In the genomic region with DNA sequence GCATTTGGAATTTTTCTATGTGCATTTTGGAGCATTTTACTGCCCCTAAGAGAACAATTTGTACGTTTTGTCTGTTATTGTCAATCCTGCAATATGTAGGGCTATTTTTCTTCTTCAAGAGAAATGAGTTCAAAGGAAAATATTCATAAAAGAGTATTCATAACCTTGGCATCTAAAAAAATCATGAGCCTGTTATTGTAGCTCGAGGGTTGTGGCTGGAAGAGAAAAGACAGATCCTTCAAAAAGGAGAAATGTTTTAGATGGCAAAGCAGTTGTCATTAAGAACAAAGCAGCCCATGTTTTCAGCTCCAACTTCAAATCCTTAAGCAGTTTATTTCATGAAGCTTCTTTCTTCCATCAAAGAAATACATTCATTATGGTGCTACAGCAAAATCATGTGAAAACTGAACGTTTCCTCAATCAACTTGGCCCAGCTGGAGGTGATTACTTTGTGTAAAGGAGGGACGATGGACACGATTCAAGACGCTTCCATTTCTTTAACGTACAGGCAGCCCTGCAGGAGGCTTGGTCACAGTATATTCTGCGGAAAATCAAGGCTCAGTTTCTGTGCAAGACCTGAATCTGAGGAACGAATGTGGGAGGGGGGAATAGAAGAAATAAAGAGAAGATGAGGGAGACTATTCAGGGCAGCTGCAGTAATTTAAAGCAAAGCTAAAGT, we compare ENCODE assay signal across 9 cellular contexts. TPM values are rescaled to one million over a fixed set of nuclear protein-coding genes. Genes with fewer than 3 reads are reported as not detected.
A peak's percentile ranks its signal among the peaks of the same experiment; 100 is the strongest.
DNase-seq lines count a peak whose midpoint lies in the region; ATAC-seq and TF ChIP-seq lines count a peak whose summit lies in the region.
"Had no signal": no experiment of that assay in that cellular context is flagged by ENCODE, and none has a peak within 500 bp of the region (broad histone marks: within the 10 kb centered on the region; RNA-seq: fewer than 3 reads in every experiment).

No MANE protein-coding gene starts in this region.

- H3K9me3 Mint-ChIP-seq in activated T-cell treated with anti-CD3 and anti-CD28 coated beads, Interleukin-2, amount 50 U/mL, for 24 hours: no peaks in the 10 kb centered on the region
- no peaks in the 10 kb centered on the region for H3K9me3 Mint-ChIP-seq in activated CD8-positive, alpha-beta T cell treated with anti-CD3 and anti-CD28 coated beads for 36 hours

- H3K27ac Mint-ChIP-seq in activated T-cell treated with anti-CD3 and anti-CD28 coated beads, Interleukin-2, amount 50 U/mL, for 24 hours: peak overlapping the region; percentile 69
- no peak overlapping the region for H3K27ac Mint-ChIP-seq in activated CD8-positive, alpha-beta T cell treated with anti-CD3 and anti-CD28 coated beads for 36 hours

- H3K36me3 Mint-ChIP-seq in activated T-cell treated with anti-CD3 and anti-CD28 coated beads, Interleukin-2, amount 50 U/mL, for 24 hours (ENCODE audit: low read depth): no peaks in the 10 kb centered on the region
- H3K36me3 Mint-ChIP-seq in activated CD8-positive, alpha-beta T cell treated with anti-CD3 and anti-CD28 coated beads for 36 hours (ENCODE audit: low read depth): no peaks in the 10 kb centered on the region

- no peak for TF ChIP-seq POLR2A in spleen (IDR thresholded peaks at IDR 0.05)

- no peaks in the 10 kb centered on the region for H3K27me3 ChIP-seq in spleen (replicated peaks in 1 of 7)

- WGBS in spleen, 5 donors: 74 to 81% (median 75%) methylated on average over 9 of the region's 9 CpGs

- CTCF ChIA-PET in activated CD8-positive, alpha-beta T cell treated with anti-CD3 and anti-CD28 coated beads for 36 hours (lab: Charles Lee): interaction anchor here (0.7 to 4.9 kb wide), 6 partner anchors 9 to 502 kb away, joined by 3 to 42 read pairs (median 10); no protein-coding TSS in a partner anchor

- H3K4me3 ChIP-seq in spleen: peak overlapping the region in 1 of 8 donors; percentile 36

- no peak for DNase-seq in activated T-cell treated with anti-CD3 and anti-CD28 coated beads, Interleukin-2, amount 50 U/mL, for 24 hours
- DNase-seq in activated T-cell treated with anti-CD3 and anti-CD28 coated beads, Interleukin-2, amount 50 U/mL, for 48 hours: no peak
- DNase-seq in activated CD8-positive, alpha-beta T cell treated with anti-CD3 and anti-CD28 coated beads for 36 hours: no peak
- DNase-seq in spleen (no peak), NCI-H2196 (lab: John Stamatoyannopoulos, UW; ENCODE audit: unreplicated experiment) (no peak), H4 (ENCODE audit: low spot score) (no peak), Right ventricle myocardium superior (no peak)
- DNase-seq: AML-193 had no signal

- intact Hi-C loops in activated CD8-positive, alpha-beta T cell treated with anti-CD3 and anti-CD28 coated beads for 36 hours (cut with micrococcal nuclease): no loop called here
- intact Hi-C loops in spleen (cut with DNase I; ENCODE audit: low total_unique reads) (no loop called here), Right ventricle myocardium superior (cut with DNase I) (no loop called here)

- H3K27me3 Mint-ChIP-seq in activated T-cell treated with anti-CD3 and anti-CD28 coated beads, Interleukin-2, amount 50 U/mL, for 24 hours: peaks cover 45% of the 10 kb centered on the region
- H3K27me3 Mint-ChIP-seq in activated CD8-positive, alpha-beta T cell treated with anti-CD3 and anti-CD28 coated beads for 36 hours: peaks cover 43% of the 10 kb centered on the region

- ATAC-seq in HG02885 (IDR thresholded peaks at IDR 0.05; ENCODE audit: poor library complexity, unreplicated experiment) (peak; percentile 27), Right ventricle myocardium superior (ENCODE audit: poor library complexity) (no peak)
- ATAC-seq in activated CD8-positive, alpha-beta T cell treated with anti-CD3 and anti-CD28 coated beads for 36 hours: peak; percentile 3

- H3K36me3 ChIP-seq in spleen: peaks cover 0 to 41% (median 0%) of the 10 kb centered on the region in 6 donors

- no peaks in the 10 kb centered on the region for H3K9me3 ChIP-seq in spleen

- H3K4me1 Mint-ChIP-seq in activated T-cell treated with anti-CD3 and anti-CD28 coated beads, Interleukin-2, amount 50 U/mL, for 24 hours (ENCODE audit: low read depth): peaks cover 42% of the 10 kb centered on the region
- H3K4me1 Mint-ChIP-seq in activated CD8-positive, alpha-beta T cell treated with anti-CD3 and anti-CD28 coated beads for 36 hours (ENCODE audit: low read depth): peaks cover 29% of the 10 kb centered on the region

- POLR2A ChIA-PET in activated CD8-positive, alpha-beta T cell treated with anti-CD3 and anti-CD28 coated beads for 36 hours (lab: Charles Lee): interaction anchor here (1.0 to 3.7 kb wide), 7 partner anchors 9 to 144 kb away, joined by 3 to 30 read pairs (median 4); no protein-coding TSS in a partner anchor

- peak overlapping the region in 5 of 8 donors; percentile 4 to 58 (median 41) for H3K27ac ChIP-seq in spleen

- H3K4me1 ChIP-seq in spleen: peaks cover 0 to 41% (median 24%) of the 10 kb centered on the region in 6 donors

- no peak for TF ChIP-seq CTCF in activated CD8-positive, alpha-beta T cell treated with anti-CD3 and anti-CD28 coated beads for 36 hours (IDR thresholded peaks at IDR 0.05)
- no peak for TF ChIP-seq CTCF in spleen (IDR thresholded peaks at IDR 0.05 in 8 of 11, conservative IDR thresholded peaks at IDR 0.05 in 3 of 11)

- H3K4me3 Mint-ChIP-seq in activated T-cell treated with anti-CD3 and anti-CD28 coated beads, Interleukin-2, amount 50 U/mL, for 24 hours: peak overlapping the region; percentile 52
- H3K4me3 Mint-ChIP-seq in activated CD8-positive, alpha-beta T cell treated with anti-CD3 and anti-CD28 coated beads for 36 hours: peak overlapping the region; percentile 13

RNA-seq across cellular contexts. Expression of a gene that starts 31.4 kb away (rescaled TPM):
- total RNA-seq in activated CD8-positive, alpha-beta T cell treated with anti-CD3 and anti-CD28 coated beads for 36 hours: under 1 TPM; 0.29 to 0.56 TPM
- total RNA-seq in spleen (10 to 100 TPM; 11.5 to 46.0 (median 24.4) TPM), Right ventricle myocardium superior (1.2 TPM)
- 1 to 10 TPM; 4.2 to 9.4 (median 4.4) TPM for polyA plus RNA-seq in spleen
- total RNA-seq in H4 (2014; rRNA removed; shearing (Covaris generic)): 0.90 TPM in 1 of 2 replicates, not detected in the other

RNA-seq across cellular contexts. Expression of a gene that starts 51.2 kb away (rescaled TPM):
- total RNA-seq in activated CD8-positive, alpha-beta T cell treated with anti-CD3 and anti-CD28 coated beads for 36 hours: 10 to 100 TPM; 23.8 to 25.6 TPM
- 10 to 100 TPM; 50.9 to 78.4 (median 76.2) TPM for total RNA-seq in spleen
- polyA plus RNA-seq in spleen: 10 to 100 TPM; 12.2 to 21.0 (median 13.3) TPM
- 10.0 and 10.8 TPM in 2 replicates for total RNA-seq in H4 (2014; rRNA removed; shearing (Covaris generic))
- total RNA-seq in Right ventricle myocardium superior: 10.4 TPM
